8 cellular contexts compared by ENCODE assay signal in the genomic region with DNA sequence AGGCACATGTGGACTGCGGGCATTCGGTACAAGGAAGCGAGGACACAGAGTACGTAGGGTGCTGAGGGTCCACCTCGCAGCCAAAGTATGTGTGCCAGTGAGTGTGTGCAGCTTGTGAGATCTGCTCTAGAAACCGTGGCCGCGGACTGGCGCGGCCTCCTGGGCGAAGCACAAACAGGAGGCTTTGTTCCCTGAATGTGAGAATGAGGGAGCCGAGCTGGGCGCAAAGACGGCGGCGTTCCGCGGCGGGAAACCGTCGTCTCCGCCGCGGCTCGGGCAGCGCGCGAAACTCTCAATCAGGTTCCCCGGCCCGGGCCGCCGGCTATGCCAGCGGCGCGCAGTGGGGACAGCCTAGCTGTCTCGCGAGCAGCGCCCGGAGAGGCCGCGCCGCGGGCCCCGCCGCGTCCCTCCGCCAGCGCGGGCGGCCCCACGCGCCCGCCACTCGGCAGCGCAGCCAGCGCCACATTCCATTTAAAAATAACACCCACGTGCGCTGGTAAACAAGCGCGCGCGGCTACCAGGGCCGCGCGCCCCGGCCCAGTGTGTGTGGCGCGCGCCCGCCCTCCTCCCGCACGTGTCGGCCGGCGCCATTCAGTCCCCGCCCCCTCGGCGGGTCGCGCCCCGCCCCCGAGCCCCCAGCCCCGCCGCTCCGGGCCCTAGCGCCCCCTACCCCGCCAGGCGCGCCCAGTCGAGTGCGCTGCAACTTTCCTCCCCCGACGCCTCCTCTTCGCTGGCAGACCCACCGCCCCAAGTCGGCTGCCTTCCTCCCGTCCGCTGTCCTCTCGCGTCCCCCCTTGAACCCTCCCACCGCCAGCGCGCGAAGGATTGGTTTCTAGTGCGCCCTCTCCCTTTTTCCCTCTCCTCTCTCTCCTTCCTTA. TPM values are rescaled to one million over a fixed set of nuclear protein-coding genes. Genes with fewer than 3 reads are reported as not detected.
DNase-seq lines count a peak whose midpoint lies in the region; ATAC-seq and TF ChIP-seq lines count a peak whose summit lies in the region.

No MANE protein-coding gene starts in this region.

- H3K4me3 ChIP-seq in CD8-positive, alpha-beta T cell (ENCODE audit: low read depth, low read length) = peak overlapping the region; percentile 92
- peak overlapping the region; percentile 85 for H3K4me3 ChIP-seq in OCI-LY1 (ENCODE audit: low read depth, low read length, poor library complexity, severe bottlenecking)
- peak overlapping the region; percentile 82 for H3K4me3 ChIP-seq in epithelial cell of proximal tubule (ENCODE audit: low read depth, low read length)
- peak overlapping the region; percentile 50 for H3K4me3 ChIP-seq in mucosa of descending colon

- H3K4me1 ChIP-seq in CD8-positive, alpha-beta T cell (ENCODE audit: insufficient read depth, low read length) = peaks cover 16% of the 10 kb centered on the region
- H3K4me1 ChIP-seq in OCI-LY1 (ENCODE audit: insufficient read depth, low read length, severe bottlenecking) (peaks cover 8% of the 10 kb centered on the region), mucosa of descending colon (ENCODE audit: low read depth) (peaks cover 5% of the 10 kb centered on the region)

- H4K20me1 ChIP-seq in OCI-LY1 (ENCODE audit: insufficient read depth, low read length) = no peaks in the 10 kb centered on the region

- H3K9ac ChIP-seq in OCI-LY1 (ENCODE audit: low read length) = peak overlapping the region; percentile 84

- H2AFZ ChIP-seq in OCI-LY1 (ENCODE audit: low read length) = no peak overlapping the region

- peak overlapping the region; percentile 90 for H3K4me2 ChIP-seq in OCI-LY1 (ENCODE audit: low read length)

- no peaks in the 10 kb centered on the region for H3K27me3 ChIP-seq in CD8-positive, alpha-beta T cell (ENCODE audit: insufficient read depth, low read length)
- no peaks in the 10 kb centered on the region for H3K27me3 ChIP-seq in OCI-LY1 (ENCODE audit: insufficient read depth, low read length)

- H3K79me2 ChIP-seq in OCI-LY1 (ENCODE audit: insufficient read depth, low read length) = no peaks in the 10 kb centered on the region

- intact Hi-C loops in CD8-positive, alpha-beta T cell (cut with DNase I, micrococcal nuclease) = loop anchor here (1.0 to 10.0 kb wide), 15 partner anchors 15 to 1627 kb away; partner anchors contain the start of genes CEP57L1 (in 2 of the 2), SNX3 (in 2 of the 2), CD164 (in 1 of the 2) and CDC40 (in 1 of the 2)
- intact Hi-C loops in mucosa of descending colon (cut with DNase I, micrococcal nuclease) = no loop called here

- POLR2A ChIA-PET in CD8-positive, alpha-beta T cell (lab: Charles Lee) = interaction anchor here (0.8 to 3.7 kb wide), 16 partner anchors 9 to 825 kb away, joined by 3 to 38 read pairs (median 3); partner anchors contain the start of genes ARMC2, CD164, CEP57L1 and SESN1

- peaks cover 16% of the 10 kb centered on the region for H3K36me3 Mint-ChIP-seq in CD8-positive, alpha-beta T cell

- peak overlapping the region; percentile 87 for H3K27ac ChIP-seq in CD8-positive, alpha-beta T cell (ENCODE audit: low read depth, low read length)
- H3K27ac ChIP-seq in OCI-LY1 (ENCODE audit: low read depth, low read length, poor library complexity, severe bottlenecking) = peak overlapping the region; percentile 69

- peak; percentile 67 to 87 (median 80) for DNase-seq in CD8-positive, alpha-beta T cell
- peak; percentile 86 for DNase-seq in activated T-cell treated with anti-CD3 and anti-CD28 coated beads, Interleukin-2, amount 50 U/mL, for 1 hour
- no peak for DNase-seq in epithelial cell of proximal tubule (ENCODE audit: low read depth)
- peak in 2 of 3 donors; percentile 83 to 84 for DNase-seq in mucosa of descending colon
- peak; percentile 67 for DNase-seq in stimulated activated CD8-positive, alpha-beta memory T cell treated with anti-CD3 and anti-CD28 coated beads, Interleukin-4, amount 100 ng/mL, for 24 hours (ENCODE audit: low read depth)

- H3F3A ChIP-seq in OCI-LY1 (ENCODE audit: insufficient read depth, low read length) = no peaks in the 10 kb centered on the region

- H3K4me1 Mint-ChIP-seq in CD8-positive, alpha-beta T cell (ENCODE audit: low read depth) = peaks cover 17% of the 10 kb centered on the region

- peak overlapping the region; percentile 99 for H3K27ac Mint-ChIP-seq in CD8-positive, alpha-beta T cell

- H3K27me3 Mint-ChIP-seq in CD8-positive, alpha-beta T cell (ENCODE audit: low read depth) = peaks cover 2% of the 10 kb centered on the region

- H3K9me2 ChIP-seq in OCI-LY1 (ENCODE audit: low read depth, low read length) = no peaks in the 10 kb centered on the region

- no peaks in the 10 kb centered on the region for H3K9me3 ChIP-seq in CD8-positive, alpha-beta T cell (ENCODE audit: low read length)
- H3K9me3 ChIP-seq in OCI-LY1 (ENCODE audit: low read length) = no peaks in the 10 kb centered on the region
- no peaks in the 10 kb centered on the region for H3K9me3 ChIP-seq in mucosa of descending colon

- H3K36me3 ChIP-seq in CD8-positive, alpha-beta T cell (ENCODE audit: insufficient read depth, low read length) = no peaks in the 10 kb centered on the region
- peaks cover 13% of the 10 kb centered on the region for H3K36me3 ChIP-seq in OCI-LY1 (ENCODE audit: insufficient read depth, low read length)
- H3K36me3 ChIP-seq in mucosa of descending colon (ENCODE audit: low read depth) = no peaks in the 10 kb centered on the region

- CTCF ChIA-PET in CD8-positive, alpha-beta T cell (lab: Charles Lee) = interaction anchor here (0.8 to 3.6 kb wide), 4 partner anchors 16 to 515 kb away, joined by 3 to 22 read pairs (median 12); no protein-coding TSS in a partner anchor

- TF ChIP-seq CTCF in CD8-positive, alpha-beta T cell (IDR thresholded peaks at IDR 0.05) = no peak
- TF ChIP-seq CTCF in OCI-LY1 (IDR thresholded peaks at IDR 0.05; ENCODE audit: low read length) (no peak), epithelial cell of proximal tubule (conservative IDR thresholded peaks at IDR 0.05; ENCODE audit: low read depth, low read length) (no peak), mucosa of descending colon (IDR thresholded peaks at IDR 0.05) (no peak)

- no peaks in the 10 kb centered on the region for H3K9me3 Mint-ChIP-seq in CD8-positive, alpha-beta T cell

- ATAC-seq in CD8-positive, alpha-beta T cell = peak; percentile 43
- ATAC-seq in HG03442 (IDR thresholded peaks at IDR 0.05; ENCODE audit: unreplicated experiment) (peak; percentile 27), mucosa of descending colon (peak; percentile 50), HG03571 (IDR thresholded peaks at IDR 0.05; ENCODE audit: unreplicated experiment) (no peak)

- peak overlapping the region; percentile 97 for H3K4me3 Mint-ChIP-seq in CD8-positive, alpha-beta T cell

RNA-seq across cellular contexts. Expression of gene FOXO3, which starts 3.0 kb away (rescaled TPM):
- 10 to 100 TPM; 26.3 to 26.5 TPM for total RNA-seq in CD8-positive, alpha-beta T cell
- total RNA-seq in epithelial cell of proximal tubule (16.8 TPM in 2 replicates), mucosa of descending colon (10 to 100 TPM; 52.4 to 60.4 (median 60.1) TPM)

Comparison
In these comparisons a context has a peak if more than half of its experiments do, and no peak if none do; other contexts are left out.
1. intact Hi-C loops: an anchor here in CD8-positive, alpha-beta T cell (1.0 to 10.0 kb wide); none called in mucosa of descending colon.